In genomic region chr19:42254083-42254849, GRCh38 we compare ENCODE assay signal across 8 cellular contexts. TPM values are rescaled to one million over a fixed set of nuclear protein-coding genes. Genes with fewer than 3 reads are reported as not detected.
DNase-seq lines count a peak whose midpoint lies in the region; ATAC-seq and TF ChIP-seq lines count a peak whose summit lies in the region.

No MANE protein-coding gene starts in this region.

- H3K4me2 ChIP-seq in trophoblast cell (ENCODE audit: low read length) = peak overlapping the region; percentile 63

- peak overlapping the region; percentile 45 for H2AFZ ChIP-seq in trophoblast cell (ENCODE audit: insufficient read depth, low read length, poor library complexity)

- no peaks in the 10 kb centered on the region for H3K9me3 Mint-ChIP-seq in activated naive CD4-positive, alpha-beta T cell treated with anti-CD3 and anti-CD28 coated beads, Interleukin-2, amount 50 U/mL, for 72 hours

- peak overlapping the region; percentile 76 for H2BK12ac ChIP-seq in trophoblast cell (ENCODE audit: low read length)

- H3K36me3 ChIP-seq in SK-N-MC (ENCODE audit: insufficient read depth, low read length) = peaks cover 14% of the 10 kb centered on the region
- peaks cover 16 to 27% of the 10 kb centered on the region in 2 experiments for H3K36me3 ChIP-seq in trophoblast cell (ENCODE audit: control insufficient read depth in 1 of 2, insufficient read depth in 2 of 2, low read length in 2 of 2)
- peaks cover 0 to 4% (median 0%) of the 10 kb centered on the region in 4 donors for H3K36me3 ChIP-seq in transverse colon

- peak overlapping the region; percentile 99 for H3K14ac ChIP-seq in trophoblast cell (ENCODE audit: low read length)

- H3K27me3 ChIP-seq in trophoblast cell (ENCODE audit: insufficient read depth, low read length) (no peaks in the 10 kb centered on the region), transverse colon (no peaks in the 10 kb centered on the region)

- no peak for TF ChIP-seq EP300 in transverse colon (IDR thresholded peaks at IDR 0.05; ENCODE audit: low read depth)

- peak overlapping the region; percentile 91 for H3K27ac ChIP-seq in SK-N-MC
- H3K27ac ChIP-seq in trophoblast cell (ENCODE audit: low read depth, low read length) = peak overlapping the region; percentile 96
- H3K27ac ChIP-seq in transverse colon = peak overlapping the region; percentile 97 to 100 (median 99)

- H3K4ac ChIP-seq in trophoblast cell (ENCODE audit: low read depth, low read length) = peak overlapping the region; percentile 100

- peaks cover 31% of the 10 kb centered on the region for H3K79me1 ChIP-seq in trophoblast cell (ENCODE audit: low read length)

- peak overlapping the region; percentile 100 for H2AK5ac ChIP-seq in trophoblast cell (ENCODE audit: low read length)

- peak overlapping the region; percentile 72 to 81 for H3K27ac Mint-ChIP-seq in activated naive CD4-positive, alpha-beta T cell treated with anti-CD3 and anti-CD28 coated beads, Interleukin-2, amount 50 U/mL, for 72 hours

- in situ Hi-C loops in transverse colon (cut with MboI; ENCODE audit: low pct_ligation_motif_present in 1 of 4, low pct_unique_long_range_greater_than_20kb in 1 of 4, low sequenced_read_pairs in 3 of 4) = no loop called here

- DNase-seq in GM10266 (ENCODE audit: extremely low spot score) (peak; percentile 73), SK-N-MC (ENCODE audit: low read depth, low spot score) (no peak), cardiac septum (ENCODE audit: low spot score) (peak; percentile 89), trophoblast cell (peak; percentile 41 to 72), transverse colon (peak; percentile 84), COLO829 (ENCODE audit: low spot score) (no peak)
- DNase-seq in activated naive CD4-positive, alpha-beta T cell treated with anti-CD3 and anti-CD28 coated beads, Interleukin-2, amount 50 U/mL, for 72 hours (ENCODE audit: low spot score in 2 of 2) = peak; percentile 68 to 69

- peak overlapping the region; percentile 98 for H4K91ac ChIP-seq in trophoblast cell (ENCODE audit: low read depth, low read length)

- WGBS in trophoblast cell (ENCODE audit: extremely low coverage, insufficient coverage, insufficient read length) = no CpG with 5 or more reads among the region's 70 CpGs
- WGBS in transverse colon (ENCODE audit: low coverage in 1 of 2), 2 donors = 1% methylated on average over 39 of the region's 70 CpGs; no CpG with 5 or more reads in 1 of the 2 donors

- TF ChIP-seq POLR2A in transverse colon (IDR thresholded peaks at IDR 0.05) = no peak

- H3K23ac ChIP-seq in trophoblast cell (ENCODE audit: low read length) = no peak overlapping the region

- peak overlapping the region; percentile 100 for H3K18ac ChIP-seq in trophoblast cell (ENCODE audit: low read length)

- H3K36me3 Mint-ChIP-seq in activated naive CD4-positive, alpha-beta T cell treated with anti-CD3 and anti-CD28 coated beads, Interleukin-2, amount 50 U/mL, for 72 hours = peaks cover 10% of the 10 kb centered on the region in 2 donors

- peak overlapping the region; percentile 76 for H4K8ac ChIP-seq in trophoblast cell (ENCODE audit: low read depth, low read length)

- peak; percentile 26 for ATAC-seq in HG03342 (IDR thresholded peaks at IDR 0.05; ENCODE audit: unreplicated experiment)
- ATAC-seq in activated naive CD4-positive, alpha-beta T cell treated with anti-CD3 and anti-CD28 coated beads, Interleukin-2, amount 50 U/mL, for 72 hours = peak; percentile 34 to 35

- H3K9me3 ChIP-seq in SK-N-MC (ENCODE audit: low read depth, low read length) = no peaks in the 10 kb centered on the region
- no peaks in the 10 kb centered on the region for H3K9me3 ChIP-seq in trophoblast cell (ENCODE audit: insufficient read depth, low read depth, low read length)
- H3K9me3 ChIP-seq in transverse colon = no peaks in the 10 kb centered on the region

- intact Hi-C loops in cardiac septum (cut with DNase I) (no loop called here), transverse colon (cut with DNase I; ENCODE audit: low total_unique reads) (loop anchor here (2.0 kb wide), 1 partner anchor 77 kb away; no protein-coding TSS in a partner anchor)

- peak overlapping the region; percentile 97 for H4K12ac ChIP-seq in trophoblast cell (ENCODE audit: low read depth, low read length)

- H3K4me3 ChIP-seq in SK-N-MC (peak overlapping the region; percentile 98), trophoblast cell (ENCODE audit: low read depth, low read length) (peak overlapping the region; percentile 99), transverse colon (peak overlapping the region; percentile 72 to 99 (median 90))

- peaks cover 32% of the 10 kb centered on the region for H3K79me2 ChIP-seq in trophoblast cell (ENCODE audit: control insufficient read depth, insufficient read depth, low read length, poor library complexity)

- TF ChIP-seq CTCF in GM10266 (IDR thresholded peaks at IDR 0.05; ENCODE audit: control insufficient read depth, insufficient read depth, low read depth, missing control alignments) (no peak), transverse colon (IDR thresholded peaks at IDR 0.05) (peak in 2 of 5 experiments; percentile 25 to 27)

- H2BK120ac ChIP-seq in trophoblast cell (ENCODE audit: insufficient read depth, low read length, poor library complexity) = peak overlapping the region; percentile 97

- peak overlapping the region; percentile 99 for H2BK5ac ChIP-seq in trophoblast cell (ENCODE audit: low read depth, low read length, poor library complexity)

- H3K9ac ChIP-seq in SK-N-MC (ENCODE audit: insufficient read length) (peak overlapping the region; percentile 96), trophoblast cell (ENCODE audit: low read length) (peak overlapping the region; percentile 95)

- H3K4me1 ChIP-seq in trophoblast cell (ENCODE audit: control insufficient read depth in 1 of 2, insufficient read depth in 2 of 2, low read length in 2 of 2) (peaks cover 18 to 23% of the 10 kb centered on the region in 2 experiments), transverse colon (peaks cover 31 to 55% (median 44%) of the 10 kb centered on the region in 4 donors)

RNA-seq across cellular contexts. Expression of gene ERF, which starts 0.7 kb away (rescaled TPM):
- 10 to 100 TPM; 48.8 to 67.8 TPM for total RNA-seq in activated naive CD4-positive, alpha-beta T cell treated with anti-CD3 and anti-CD28 coated beads, Interleukin-2, amount 50 U/mL, for 72 hours
- 37.4 TPM for total RNA-seq in cardiac septum
- polyA plus RNA-seq in trophoblast cell (2013) = 49.3 and 50.2 TPM in 2 replicates
- 10 to 100 TPM; 20.9 to 67.3 (median 30.5) TPM for total RNA-seq in transverse colon

RNA-seq across cellular contexts. Expression of gene GSK3A, which starts 11.9 kb away (rescaled TPM):
- total RNA-seq in activated naive CD4-positive, alpha-beta T cell treated with anti-CD3 and anti-CD28 coated beads, Interleukin-2, amount 50 U/mL, for 72 hours = 10 to 100 TPM; 38.1 to 39.5 TPM
- total RNA-seq in cardiac septum = 39.6 TPM
- polyA plus RNA-seq in trophoblast cell (2013) = 77.6 and 78.9 TPM in 2 replicates
- 10 to 100 TPM; 10.7 to 46.4 (median 31.0) TPM for total RNA-seq in transverse colon

RNA-seq across cellular contexts. Expression of gene CIC, which starts 14.8 kb away (rescaled TPM):
- total RNA-seq in activated naive CD4-positive, alpha-beta T cell treated with anti-CD3 and anti-CD28 coated beads, Interleukin-2, amount 50 U/mL, for 72 hours = 10 to 100 TPM; 87.7 to 90.6 TPM
- 51.3 TPM for total RNA-seq in cardiac septum
- polyA plus RNA-seq in trophoblast cell (2013) = 36.7 and 39.1 TPM in 2 replicates
- 10 to 100 TPM; 35.1 to 96.5 (median 43.6) TPM for total RNA-seq in transverse colon

RNA-seq across cellular contexts. Expression of gene ZNF526, which starts 34.2 kb away (rescaled TPM):
- total RNA-seq in activated naive CD4-positive, alpha-beta T cell treated with anti-CD3 and anti-CD28 coated beads, Interleukin-2, amount 50 U/mL, for 72 hours = 10 to 100 TPM; 13.2 to 14.5 TPM
- total RNA-seq in cardiac septum (4.1 TPM), transverse colon (10 to 100 TPM in 1 of 4 donors, 1 to 10 TPM in 3; 6.4 to 19.5 (median 6.8) TPM)
- 6.7 and 6.9 TPM in 2 replicates for polyA plus RNA-seq in trophoblast cell (2013)

RNA-seq across cellular contexts. Expression of gene DEDD2, which starts 36.8 kb away (rescaled TPM):
- 10 to 100 TPM; 28.7 to 39.3 TPM for total RNA-seq in activated naive CD4-positive, alpha-beta T cell treated with anti-CD3 and anti-CD28 coated beads, Interleukin-2, amount 50 U/mL, for 72 hours
- 10.2 TPM for total RNA-seq in cardiac septum
- polyA plus RNA-seq in trophoblast cell (2013) = 44.2 and 47.8 TPM in 2 replicates
- total RNA-seq in transverse colon = 10 to 100 TPM; 52.2 to 90.8 (median 63.0) TPM

Comparison
In these comparisons a context has a peak if more than half of its experiments do, and no peak if none do; other contexts are left out.
1. DNase-seq: peak in GM10266 (single experiment), activated naive CD4-positive, alpha-beta T cell treated with anti-CD3 and anti-CD28 coated beads, Interleukin-2, amount 50 U/mL, for 72 hours (2 of 2), cardiac septum (single experiment), trophoblast cell (2 of 2) and transverse colon (single experiment); none in SK-N-MC (single experiment) and COLO829 (single experiment).
2. Peak in every context shown above with its lines, with median percentiles within 50 percentile points of each other: H3K27ac ChIP-seq and H3K4me3 ChIP-seq.